ENCODE assay signal across 6 cellular contexts in the genomic region with DNA sequence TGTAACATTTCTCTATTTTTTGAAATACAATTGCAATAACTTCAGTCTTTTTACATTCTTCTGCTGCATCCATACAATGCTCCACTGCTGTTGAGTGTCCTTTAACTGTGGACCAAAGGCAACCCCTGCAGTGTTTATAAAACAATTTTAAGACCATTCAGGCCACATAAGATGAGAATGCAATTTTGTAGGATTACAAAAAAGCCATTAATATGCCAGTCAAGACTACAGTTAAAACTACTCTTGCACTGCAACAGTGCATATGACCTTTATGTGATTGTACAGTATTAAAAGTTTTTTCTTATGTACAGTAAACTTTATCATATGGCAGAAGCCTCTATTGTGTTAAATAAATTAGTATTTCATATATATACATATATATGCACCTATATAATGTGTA. TPM values are rescaled to one million over a fixed set of nuclear protein-coding genes. Genes with fewer than 3 reads are reported as not detected.
"Had no signal": no experiment of that assay in that cellular context is flagged by ENCODE, and none has a peak within 500 bp of the region (broad histone marks: within the 10 kb centered on the region; RNA-seq: fewer than 3 reads in every experiment).

No MANE protein-coding gene starts in this region.

- H3K4me2 ChIP-seq: GM23338 had no signal

- H3K9me3 Mint-ChIP-seq: GM23338, H9 had no signal

- H3K4me3 ChIP-seq: GM23338, K562 had no signal

- DNase-seq: H9, HCEC 1CT, IMR-90, KG1 had no signal

- H2AFZ ChIP-seq: GM23338 had no signal

- H3K4me3 Mint-ChIP-seq: GM23338, H9 had no signal

- H3K4me1 Mint-ChIP-seq: H9 had no signal

- H3K27ac Mint-ChIP-seq: GM23338, H9 had no signal

- ATAC-seq: GM23338, K562 had no signal

RNA-seq across cellular contexts. Expression of a gene that starts 55.7 kb away (rescaled TPM):
- total RNA-seq: H9, IMR-90, K562 had no signal
- polyA plus RNA-seq: IMR-90, K562 had no signal
